ENCODE assay signal across 8 cellular contexts in the genomic region with DNA sequence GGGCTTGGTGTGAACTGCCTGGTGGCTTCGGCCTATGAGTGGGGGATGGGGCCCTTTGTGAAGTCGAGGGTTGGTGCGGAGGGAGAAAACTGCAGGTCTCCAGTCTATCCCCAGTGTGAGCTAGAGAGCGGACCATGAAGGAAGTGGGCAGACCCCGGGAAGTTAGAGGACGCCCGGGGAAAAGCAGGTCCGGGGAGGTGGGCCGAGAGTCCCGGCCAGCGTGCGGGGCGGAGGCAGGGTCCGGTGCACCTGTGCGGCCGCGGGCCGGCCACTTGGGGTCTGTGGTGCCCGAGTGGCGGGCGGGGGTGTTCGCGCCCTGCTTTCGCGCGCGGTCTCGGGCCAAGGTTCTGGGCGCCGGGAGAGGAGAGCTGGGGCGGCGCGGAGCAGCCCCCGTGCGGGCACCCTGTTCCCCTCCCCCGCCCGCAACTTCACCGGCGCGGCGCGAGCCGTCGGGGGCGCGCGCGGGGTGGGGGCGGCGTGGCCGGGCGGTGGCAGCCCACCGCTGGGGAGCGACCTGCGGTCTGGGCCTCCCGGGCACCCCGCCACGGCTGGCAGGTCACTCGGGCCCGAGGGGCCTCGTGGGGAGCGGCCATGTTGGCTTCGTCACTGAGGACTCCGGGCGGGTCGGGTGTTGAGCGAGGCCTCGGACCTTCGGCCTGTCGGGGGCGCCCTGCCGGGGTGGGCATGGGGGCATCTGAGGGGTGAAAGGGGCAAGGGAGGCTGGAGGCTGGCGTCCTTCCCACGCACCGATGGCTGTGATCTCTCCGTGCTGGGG. TPM values are rescaled to one million over a fixed set of nuclear protein-coding genes. Genes with fewer than 3 reads are reported as not detected.
A peak's percentile ranks its signal among the peaks of the same experiment; 100 is the strongest.
DNase-seq lines count a peak whose midpoint lies in the region; ATAC-seq and TF ChIP-seq lines count a peak whose summit lies in the region.

No MANE protein-coding gene starts in this region.

- peak; percentile 55 for TF ChIP-seq CTCF in endodermal cell (conservative IDR thresholded peaks at IDR 0.05)
- TF ChIP-seq CTCF in stomach (IDR thresholded peaks at IDR 0.05), result peak in 1 of 7 experiments; percentile 5

- intact Hi-C loops in stomach (cut with DNase I; ENCODE audit: low total_unique reads), result no loop called here

- no peak for TF ChIP-seq POLR2A in stomach (IDR thresholded peaks at IDR 0.05)

- TF ChIP-seq EP300 in stomach (IDR thresholded peaks at IDR 0.05), result no peak

- H3K27ac ChIP-seq in endodermal cell (ENCODE audit: low read depth, low read length) (peak overlapping the region; percentile 77), stomach (peak overlapping the region; percentile 86 to 94 (median 90))

- 1 to 4% methylated on average over 7 to 76 of the region's 76 CpGs for WGBS in endodermal cell (ENCODE audit: insufficient coverage in 1 of 2, insufficient read length in 1 of 2), 2 experiments
- WGBS in stomach, 5 donors, result 0 to 1% (median 1%) methylated on average over 26 to 76 of the region's 76 CpGs

- H3K4me3 ChIP-seq in endodermal cell (ENCODE audit: low read length) (peak overlapping the region; percentile 87), stomach (peak overlapping the region; percentile 56 to 84 (median 72))

- peak overlapping the region; percentile 88 for H3K9ac ChIP-seq in endodermal cell (ENCODE audit: extremely low read depth, low read length, poor library complexity, severe bottlenecking)

- H3K27ac Mint-ChIP-seq in endodermal cell, result peak overlapping the region; percentile 98

- ATAC-seq in GM21737 (IDR thresholded peaks at IDR 0.05; ENCODE audit: unreplicated experiment), result peak; percentile 26

- peaks cover 49% of the 10 kb centered on the region for H3K4me1 Mint-ChIP-seq in endodermal cell

- peak overlapping the region; percentile 91 for H3K4me3 Mint-ChIP-seq in endodermal cell

- H3K36me3 ChIP-seq in endodermal cell (ENCODE audit: control insufficient read depth, insufficient read depth, low read length) (peaks cover 45% of the 10 kb centered on the region), stomach (peaks cover 0 to 10% (median 0%) of the 10 kb centered on the region in 4 donors)

- H3K9me3 Mint-ChIP-seq in endodermal cell, result no peaks in the 10 kb centered on the region

- peaks cover 10% of the 10 kb centered on the region for H3K4me1 ChIP-seq in endodermal cell (ENCODE audit: control insufficient read depth, insufficient read depth, low read length)
- H3K4me1 ChIP-seq in stomach, result peaks cover 24 to 63% (median 58%) of the 10 kb centered on the region in 4 donors

- no peaks in the 10 kb centered on the region for H3K27me3 Mint-ChIP-seq in endodermal cell (ENCODE audit: insufficient read depth)

- no peaks in the 10 kb centered on the region for H3K9me3 ChIP-seq in endodermal cell (ENCODE audit: control insufficient read depth, low read length)
- no peaks in the 10 kb centered on the region for H3K9me3 ChIP-seq in stomach

- H3K36me3 Mint-ChIP-seq in endodermal cell (ENCODE audit: low read depth), result peaks cover 40% of the 10 kb centered on the region

- H3K27me3 ChIP-seq in endodermal cell (ENCODE audit: control insufficient read depth, insufficient read depth, low read length, poor library complexity, severe bottlenecking) (no peaks in the 10 kb centered on the region), stomach (no peaks in the 10 kb centered on the region)

- DNase-seq in EH (ENCODE audit: low read depth), result peak; percentile 25
- peak; percentile 62 for DNase-seq in NCI-H2029 treated with DMSO at 0.1 percent for 48 hours (lab: John Stamatoyannopoulos, UW)
- peak; percentile 38 for DNase-seq in activated CD8-positive, alpha-beta memory T cell treated with anti-CD3 and anti-CD28 coated beads, Interleukin-2, amount 50 U/mL, for 4 hours
- peak; percentile 93 for DNase-seq in endodermal cell
- peak; percentile 91 for DNase-seq in mesenteric fat pad (ENCODE audit: low spot score)
- peak; percentile 46 for DNase-seq in stomach
- no peak for DNase-seq in NCI-H187 treated with DMSO at 0.1 percent for 48 hours (lab: John Stamatoyannopoulos, UW)

RNA-seq across cellular contexts. Expression of a gene that starts 4.8 kb away (rescaled TPM):
- total RNA-seq in endodermal cell (100 to 1,000 TPM; 112 to 120 TPM), mesenteric fat pad (93.7 TPM), stomach (100 to 1,000 TPM in 2 of 5 donors, 10 to 100 TPM in 2, 1 to 10 TPM in 1; 3.2 to 226 (median 76.4) TPM)
- polyA plus RNA-seq in endodermal cell (2013, experiment 1 of 2), result 156 TPM
- polyA plus RNA-seq in endodermal cell (2013, experiment 2 of 2), result 143 TPM
- 100 to 1,000 TPM in 1 of 3 donors, 10 to 100 TPM in 2; 73.9 to 105 (median 79.7) TPM for polyA plus RNA-seq in stomach
